12 cellular contexts compared by ENCODE assay signal in the genomic region with DNA sequence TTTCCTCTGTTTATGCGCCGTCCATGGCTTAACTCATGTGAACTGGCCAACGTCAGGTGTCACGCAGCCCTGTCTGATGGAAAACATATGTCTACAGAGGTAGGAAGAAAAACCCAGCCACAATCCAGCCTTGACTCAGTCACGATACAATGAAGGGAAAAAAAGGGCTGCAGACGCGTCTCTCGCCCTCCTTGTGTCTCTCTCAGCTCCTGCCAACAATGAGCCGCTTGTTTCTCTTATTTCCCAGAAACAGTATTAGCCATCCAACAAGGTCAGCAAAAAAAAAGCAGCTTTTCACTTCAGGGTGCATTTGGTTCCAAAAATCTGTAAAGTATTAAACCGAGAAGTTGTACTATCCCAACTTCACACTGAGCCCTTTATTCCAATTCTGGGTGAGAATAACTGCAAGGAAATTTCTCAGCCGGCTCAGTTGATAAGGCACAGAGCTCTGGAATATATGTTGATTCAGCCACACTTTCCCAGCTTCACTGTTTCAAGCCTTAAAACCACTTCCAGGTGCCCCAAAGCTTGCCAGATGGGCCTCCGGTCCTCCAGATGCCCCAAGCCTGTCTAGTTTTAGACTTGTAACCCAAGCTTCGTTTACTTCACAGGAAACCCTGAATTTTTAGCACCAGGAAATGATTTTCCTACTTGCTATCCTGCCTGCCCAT.
A peak's percentile ranks its signal among the peaks of the same experiment; 100 is the strongest.
DNase-seq lines count a peak whose midpoint lies in the region; ATAC-seq, FAIRE-seq and TF ChIP-seq lines count a peak whose summit lies in the region.
"Had no signal": no experiment of that assay in that cellular context is flagged by ENCODE, and none has a peak within 500 bp of the region (broad histone marks: within the 10 kb centered on the region; RNA-seq: fewer than 3 reads in every experiment).

No MANE protein-coding gene starts in this region.

- peaks cover 6% of the 10 kb centered on the region; the same call in 1 of the 2 replicates for H3K36me3 ChIP-seq in RWPE2 (ENCODE audit: low read depth)
- H3K36me3 ChIP-seq in transverse colon: no peaks in the 10 kb centered on the region

- FAIRE-seq in GM12892 (lab: Jason Lieb, UNC): no peak

- peaks cover 19% of the 10 kb centered on the region for H3K4me1 ChIP-seq in RWPE2 (ENCODE audit: insufficient read depth, poor library complexity, severe bottlenecking)
- H3K4me1 ChIP-seq in transverse colon: peaks cover 8 to 35% (median 30%) of the 10 kb centered on the region in 4 donors

- DNase-seq in RWPE2 (ENCODE audit: low spot score) (no peak), fibroblast of gingiva (ENCODE audit: low read depth) (peak; percentile 86), midbrain (lab: John Stamatoyannopoulos, UW) (peak; percentile 45), transverse colon (peak; percentile 19), GM12892 (ENCODE audit: insufficient read length) (no peak), SHP77 (lab: John Stamatoyannopoulos, UW) (no peak)
- DNase-seq in stimulated activated CD4-positive, alpha-beta T cell treated with anti-CD3 and anti-CD28 coated beads, Interleukin-4, amount 100 ng/mL, for 24 hours: no peak
- DNase-seq: activated naive CD8-positive, alpha-beta T cell treated with anti-CD3 and anti-CD28 coated beads for 36 hours; NCI-H1436 treated with DMSO at 0.1 percent for 48 hours; stimulated activated naive CD4-positive, alpha-beta T cell treated with Interleukin-2 at 50 U/mL for 16 hours; T-helper 9 cell had no signal

- H3K9me3 ChIP-seq in RWPE2 (ENCODE audit: severe bottlenecking): no peaks in the 10 kb centered on the region
- no peaks in the 10 kb centered on the region for H3K9me3 ChIP-seq in transverse colon

- WGBS in transverse colon (ENCODE audit: low coverage in 1 of 2), 2 donors: 41 to 63% methylated on average over 11 to 13 of the region's 13 CpGs

- TF ChIP-seq POLR2A in transverse colon (IDR thresholded peaks at IDR 0.05) (no peak), GM12892 (IDR thresholded peaks at IDR 0.05; ENCODE audit: low read depth, low read length) (no peak)

- ATAC-seq in RWPE2 (ENCODE audit: low read depth) (no peak), GM21515 (IDR thresholded peaks at IDR 0.05; ENCODE audit: unreplicated experiment) (no peak)

- TF ChIP-seq CTCF in RWPE2 (IDR thresholded peaks at IDR 0.05; ENCODE audit: poor library complexity, severe bottlenecking): no peak
- no peak for TF ChIP-seq CTCF in transverse colon (IDR thresholded peaks at IDR 0.05)

- intact Hi-C loops in transverse colon (cut with DNase I; ENCODE audit: low total_unique reads): no loop called here

- no peak for TF ChIP-seq EP300 in transverse colon (IDR thresholded peaks at IDR 0.05; ENCODE audit: low read depth)

- no peak overlapping the region for H3K4me3 ChIP-seq in RWPE2 (ENCODE audit: severe bottlenecking)
- no peak overlapping the region for H3K4me3 ChIP-seq in transverse colon

- peak overlapping the region; percentile 71 for H3K27ac ChIP-seq in RWPE2 (ENCODE audit: poor library complexity, severe bottlenecking)
- peak overlapping the region; percentile 67 to 78 (median 74) for H3K27ac ChIP-seq in transverse colon

- in situ Hi-C loops in transverse colon (cut with MboI; ENCODE audit: low pct_ligation_motif_present in 1 of 4, low pct_unique_long_range_greater_than_20kb in 1 of 4, low sequenced_read_pairs in 3 of 4): no loop called here

- no peaks in the 10 kb centered on the region for H3K27me3 ChIP-seq in RWPE2 (ENCODE audit: insufficient read depth, poor library complexity, severe bottlenecking)
- H3K27me3 ChIP-seq in transverse colon: peaks cover 4% of the 10 kb centered on the region

Comparison
In these comparisons a context has a peak if more than half of its experiments do, and no peak if none do; other contexts are left out.
1. DNase-seq: peak in fibroblast of gingiva (single experiment), midbrain (single experiment) and transverse colon (single experiment); none in RWPE2 (single experiment), GM12892 (single experiment), SHP77 (0 of 2) and stimulated activated CD4-positive, alpha-beta T cell treated with anti-CD3 and anti-CD28 coated beads, Interleukin-4, amount 100 ng/mL, for 24 hours (single experiment).